8 cellular contexts compared by ENCODE assay signal in the genomic region with DNA sequence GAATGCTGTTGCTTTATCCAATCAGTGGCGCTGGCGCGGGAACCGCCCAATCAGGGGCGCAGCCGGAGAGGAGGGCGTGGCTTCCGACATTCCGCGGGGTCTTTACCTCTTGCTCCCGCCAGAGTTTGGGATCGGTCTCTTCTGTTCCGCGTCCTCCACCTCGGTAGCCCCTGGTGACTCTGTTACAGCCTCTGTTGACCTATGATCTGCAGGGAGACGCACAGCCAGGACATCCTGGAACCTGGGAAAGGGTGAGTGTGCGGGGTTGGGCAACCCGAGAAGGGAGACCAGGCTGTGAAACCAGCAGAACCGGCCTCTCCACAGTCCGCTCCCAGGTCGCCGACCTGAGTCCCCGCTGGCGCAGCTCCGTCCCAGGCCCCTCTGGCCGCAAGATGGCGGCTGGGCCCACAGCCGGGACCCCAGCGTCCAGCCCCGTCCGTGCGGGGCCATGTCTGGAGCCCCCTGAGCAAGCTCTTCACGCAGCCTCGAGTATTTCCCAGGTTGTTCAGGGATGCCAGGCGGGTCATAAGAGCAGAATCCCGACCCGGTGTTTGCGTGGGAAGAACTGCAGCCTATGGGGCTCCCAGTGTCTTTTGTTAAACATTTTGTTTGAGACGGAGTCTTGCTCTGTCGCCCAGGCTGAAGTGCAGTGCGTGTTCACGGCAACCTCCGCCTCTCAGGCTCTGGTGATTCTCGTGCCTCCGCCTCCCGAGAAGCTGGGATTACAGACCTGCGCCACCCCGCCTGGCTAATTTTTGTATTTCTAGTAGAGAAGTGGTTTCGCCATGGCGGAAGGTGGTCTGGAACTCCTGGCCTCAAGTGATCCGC. TPM values are rescaled to one million over a fixed set of nuclear protein-coding genes. Genes with fewer than 3 reads are reported as not detected.
DNase-seq lines count a peak whose midpoint lies in the region; ATAC-seq and TF ChIP-seq lines count a peak whose summit lies in the region.

No MANE protein-coding gene starts in this region.

- H3K27me3 ChIP-seq in adrenal gland = no peaks in the 10 kb centered on the region
- no peaks in the 10 kb centered on the region for H3K27me3 ChIP-seq in left ventricle myocardium inferior (ENCODE audit: low read depth)
- no peaks in the 10 kb centered on the region for H3K27me3 ChIP-seq in upper lobe of right lung

- peak overlapping the region; percentile 33 to 87 (median 72) for H3K27ac ChIP-seq in adrenal gland
- H3K27ac ChIP-seq in left ventricle myocardium inferior (replicated peaks) = peak overlapping the region; percentile 72
- H3K27ac ChIP-seq in upper lobe of right lung = peak overlapping the region; percentile 81

- WGBS in adrenal gland, 4 donors = 2 to 13% (median 6%) methylated on average over 20 to 51 of the region's 51 CpGs

- peak; percentile 59 for ATAC-seq in HG03139 (IDR thresholded peaks at IDR 0.05; ENCODE audit: unreplicated experiment)
- ATAC-seq in upper lobe of right lung = peak; percentile 93
- ATAC-seq in GM19035 (IDR thresholded peaks at IDR 0.05; ENCODE audit: unreplicated experiment) = no peak

- TF ChIP-seq CTCF in adrenal gland (IDR thresholded peaks at IDR 0.05) (no peak), left ventricle myocardium inferior (IDR thresholded peaks at IDR 0.05; ENCODE audit: borderline replicate concordance) (peak; percentile 14), progenitor cell of endocrine pancreas (IDR thresholded peaks at IDR 0.05; ENCODE audit: unreplicated experiment) (no peak), upper lobe of right lung (IDR thresholded peaks at IDR 0.05) (no peak)

- peaks cover 18% of the 10 kb centered on the region for H3K36me3 Mint-ChIP-seq in progenitor cell of endocrine pancreas (ENCODE audit: insufficient read depth)

- H3K36me3 ChIP-seq in adrenal gland (replicated peaks in 1 of 2) (no peaks in the 10 kb centered on the region), left ventricle myocardium inferior (no peaks in the 10 kb centered on the region), upper lobe of right lung (no peaks in the 10 kb centered on the region)

- no peaks in the 10 kb centered on the region for H3K27me3 Mint-ChIP-seq in progenitor cell of endocrine pancreas

- peak; percentile 75 for DNase-seq in SK-N-DZ (ENCODE audit: low spot score)
- peak; percentile 80 to 94 (median 89) for DNase-seq in adrenal gland
- peak; percentile 87 for DNase-seq in left ventricle myocardium inferior
- DNase-seq in progenitor cell of endocrine pancreas (ENCODE audit: low spot score, unreplicated experiment) = peak; percentile 90
- DNase-seq in upper lobe of right lung = peak; percentile 93

- H3K9me3 ChIP-seq in adrenal gland (replicated peaks in 1 of 3) (no peaks in the 10 kb centered on the region), left ventricle myocardium inferior (replicated peaks) (no peaks in the 10 kb centered on the region), upper lobe of right lung (no peaks in the 10 kb centered on the region)

- H3K4me3 ChIP-seq in adrenal gland (peak overlapping the region; percentile 39 to 87 (median 60)), left ventricle myocardium inferior (peak overlapping the region; percentile 93), upper lobe of right lung (peak overlapping the region; percentile 66)

- TF ChIP-seq POLR2A in GM15510 (IDR thresholded peaks at IDR 0.05; ENCODE audit: borderline replicate concordance, extremely low read depth, insufficient read length) = peak; percentile 20
- TF ChIP-seq POLR2A in adrenal gland (IDR thresholded peaks at IDR 0.05) = peak; percentile 37 to 74

- H3K4me3 Mint-ChIP-seq in progenitor cell of endocrine pancreas (ENCODE audit: low read depth) = peak overlapping the region; percentile 97

- H3K4me1 ChIP-seq in adrenal gland (replicated peaks in 1 of 2) (peaks cover 0 to 12% of the 10 kb centered on the region in 2 donors), left ventricle myocardium inferior (peaks cover 33% of the 10 kb centered on the region), upper lobe of right lung (peaks cover 3% of the 10 kb centered on the region)

- H3K9me3 Mint-ChIP-seq in progenitor cell of endocrine pancreas (ENCODE audit: low read depth) = no peaks in the 10 kb centered on the region

- intact Hi-C loops in adrenal gland (cut with DNase I) = no loop called here
- intact Hi-C loops in left ventricle myocardium inferior (cut with micrococcal nuclease) = no loop called here
- intact Hi-C loops in upper lobe of right lung (cut with DNase I) = no loop called here

- peak overlapping the region; percentile 100 for H3K27ac Mint-ChIP-seq in progenitor cell of endocrine pancreas

- peaks cover 20% of the 10 kb centered on the region for H3K4me1 Mint-ChIP-seq in progenitor cell of endocrine pancreas (ENCODE audit: low read depth)

RNA-seq across cellular contexts. Expression of gene ZNF681, which starts 4.4 kb away (rescaled TPM):
- 5.1 and 5.3 TPM in 2 replicates for polyA plus RNA-seq in SK-N-DZ (2014; cell fraction: cytosol; rRNA removed)
- polyA plus RNA-seq in SK-N-DZ (2014; cell fraction: nucleus; rRNA removed) = 2.1 and 3.7 TPM in 2 replicates
- total RNA-seq in adrenal gland (1 to 10 TPM in 7 of 8 donors, under 1 TPM in 1; 0.96 to 2.9 (median 1.7) TPM), left ventricle myocardium inferior (0.25 TPM), progenitor cell of endocrine pancreas (10.2 and 11.5 TPM in 2 replicates), upper lobe of right lung (1.9 TPM)
- polyA plus RNA-seq in adrenal gland = 1 to 10 TPM in 1 of 3 donors, under 1 TPM in 2; 0.44 to 4.5 (median 0.72) TPM
